ENCODE assay signal across 33 cellular contexts in the genomic region with DNA sequence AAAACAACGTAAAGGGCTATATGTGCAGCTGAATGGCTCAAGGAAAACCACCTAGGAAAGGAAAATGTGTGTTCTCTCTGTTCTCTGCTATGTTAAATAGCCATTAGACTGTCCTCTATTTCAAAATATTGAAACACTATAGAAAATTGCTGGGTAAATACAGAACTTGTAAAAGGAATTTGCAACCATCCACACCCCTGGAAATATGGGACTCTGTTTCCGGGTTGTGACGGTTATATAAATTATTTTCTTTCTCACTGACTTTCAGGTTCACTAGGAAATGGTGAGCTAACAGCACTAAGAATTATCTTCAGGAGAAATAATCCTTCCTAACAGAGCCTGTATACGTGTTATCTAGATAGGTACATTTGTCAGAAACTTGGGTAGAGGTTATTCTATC.
"Had no signal": no experiment of that assay in that cellular context is flagged by ENCODE, and none has a peak within 500 bp of the region (broad histone marks: within the 10 kb centered on the region; RNA-seq: fewer than 3 reads in every experiment).

No MANE protein-coding gene starts in this region.

- DNase-seq: Karpas-422, Kasumi-1, KG1, MG63, MM.1S, MV-4-11, NCI-H1048, NCI-H1092, NCI-H1092 treated with DMSO at 0.1 percent for 48 hours, NCI-H1105, NCI-H1105 treated with DMSO at 0.1 percent for 48 hours, NCI-H1417, NCI-H1417 treated with DMSO at 0.1 percent for 48 hours, NCI-H1436, NCI-H1436 treated with DMSO at 0.1 percent for 48 hours, NCI-H146, NCI-H1694, NCI-H1694 treated with DMSO at 0.1 percent for 48 hours, NCI-H187, NCI-H187 treated with DMSO at 0.1 percent for 48 hours, NCI-H1930, NCI-H2029, NCI-H2029 treated with DMSO at 0.1 percent for 48 hours, NCI-H2081, NCI-H2081 treated with DMSO at 0.1 percent for 48 hours, NCI-H2107, NCI-H2171, NCI-H2171 treated with DMSO at 0.1 percent for 48 hours, NCI-H2227 treated with DMSO at 0.1 percent for 48 hours, NCI-H226, NCI-H345, NCI-H446, NCI-H446 treated with DMSO at 0.1 percent for 48 hours had no signal

- H3K9me3 ChIP-seq: MG63 had no signal

- H3K36me3 ChIP-seq: MG63 had no signal

- H3K4me3 ChIP-seq: MG63 had no signal
